ENCODE assay signal across 1 cellular context in the genomic region with DNA sequence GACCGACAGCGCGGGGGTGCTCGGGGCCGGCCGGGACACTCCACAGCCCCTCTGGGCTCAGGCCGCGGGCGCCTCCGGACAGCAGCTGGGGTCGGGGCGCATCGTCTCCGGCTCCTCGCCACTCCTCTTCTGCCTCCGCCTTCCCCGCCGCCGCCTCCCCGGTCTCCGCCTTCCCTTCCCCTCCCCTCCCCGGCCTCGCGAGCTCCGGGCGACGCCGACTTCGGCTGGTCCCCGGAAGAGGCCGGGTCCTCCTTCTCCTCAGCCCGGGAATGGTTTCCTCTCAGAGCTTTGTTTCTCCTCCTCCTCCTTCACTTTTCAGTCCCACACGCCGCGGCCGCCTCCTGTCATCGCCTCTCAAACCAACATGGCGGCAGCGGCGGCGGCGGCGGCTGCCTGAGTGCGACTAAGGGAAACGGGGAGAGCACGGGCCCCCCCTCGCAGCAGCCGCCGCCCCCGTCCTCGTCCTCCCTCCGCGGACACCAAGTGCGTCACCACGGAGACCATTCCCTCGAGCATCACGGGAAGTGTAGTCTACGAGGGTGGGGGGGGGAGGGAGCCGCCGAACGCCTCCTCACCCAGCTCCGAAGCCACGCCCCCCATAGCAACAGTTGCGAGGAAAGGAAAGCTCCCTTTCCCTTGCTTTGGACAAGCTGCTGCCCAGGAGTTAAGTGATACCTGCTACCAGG.
TF ChIP-seq lines count a peak whose summit lies in the region.

TSS of gene UBL3 (minus strand) at position 405 of the 686 bp plus-strand sequence. CDS start 1,079 bp downstream, outside the sequence.

TF ChIP-seq in HEK293, 187 proteins besides CTCF, POLR2A, EP300 and RAD21 (continued from another document and continues in another):
- TF ChIP-seq REST (tag by site-specific recombination; IDR thresholded peaks at IDR 0.05) (peak; percentile 30; the same call in 1 of the 2 replicates), SP3 (tag by site-specific recombination; IDR thresholded peaks at IDR 0.05) (peak; percentile 87), ZNF561 (tag by site-specific recombination; IDR thresholded peaks at IDR 0.05; ENCODE audit: borderline replicate concordance) (peak; percentile 64; the same call in 1 of the 2 replicates), ZNF341 (tag by site-specific recombination; IDR thresholded peaks at IDR 0.05; ENCODE audit: low read depth) (peak; percentile 91), ZNF645 (tag by site-specific recombination; IDR thresholded peaks at IDR 0.05) (no peak), ZBTB17 (tag by site-specific recombination; IDR thresholded peaks at IDR 0.05) (0 out of 2 replicates have a peak, but pooled peaks have one; percentile 24), YY1 (tag by site-specific recombination; IDR thresholded peaks at IDR 0.05) (peak; percentile 70), ZNF837 (tag by site-specific recombination; IDR thresholded peaks at IDR 0.05) (no peak), ZNF394 (tag by site-specific recombination; IDR thresholded peaks at IDR 0.05; ENCODE audit: borderline replicate concordance) (no peak), ZNF76 (tag by site-specific recombination; IDR thresholded peaks at IDR 0.05; ENCODE audit: borderline replicate concordance, low read depth) (peak; percentile 65; the same call in 1 of the 2 replicates), ZNF2 (tag by site-specific recombination; IDR thresholded peaks at IDR 0.05) (peak; percentile 55; the same call in 1 of the 2 replicates), SP2 (tag by site-specific recombination; IDR thresholded peaks at IDR 0.05) (peak; percentile 84), ZBTB21 (tag by site-specific recombination; IDR thresholded peaks at IDR 0.05) (0 out of 2 replicates have a peak, but pooled peaks have one; percentile 20), ZEB2 (tag by site-specific recombination; IDR thresholded peaks at IDR 0.05) (peak; percentile 87), SCRT2 (tag by site-specific recombination; IDR thresholded peaks at IDR 0.05) (peak; percentile 93), ZNF121 (tag by site-specific recombination; IDR thresholded peaks at IDR 0.05) (no peak), KLF8 (tag by site-specific recombination; IDR thresholded peaks at IDR 0.05) (peak; percentile 81), ZNF473 (tag by site-specific recombination; IDR thresholded peaks at IDR 0.05) (no peak), ZBTB20 (tag by site-specific recombination; IDR thresholded peaks at IDR 0.05) (peak; percentile 78), SETDB1 (IDR thresholded peaks at IDR 0.05; ENCODE audit: insufficient read length, low read length) (no peak), ZNF140 (tag by site-specific recombination; IDR thresholded peaks at IDR 0.05) (no peak), ZNF510 (tag by site-specific recombination; IDR thresholded peaks at IDR 0.05; ENCODE audit: insufficient replicate concordance) (no peak), EGR2 (tag by site-specific recombination; IDR thresholded peaks at IDR 0.05; ENCODE audit: low read depth) (peak; percentile 66), MZF1 (tag by site-specific recombination; IDR thresholded peaks at IDR 0.05; ENCODE audit: borderline replicate concordance) (no peak), ZNF707 (tag by site-specific recombination; IDR thresholded peaks at IDR 0.05) (no peak), ZNF335 (tag by site-specific recombination; conservative IDR thresholded peaks at IDR 0.05) (peak; percentile 85), ZNF701 (tag by site-specific recombination; IDR thresholded peaks at IDR 0.05) (no peak), ZNF513 (tag by site-specific recombination; IDR thresholded peaks at IDR 0.05) (0 out of 2 replicates have a peak, but pooled peaks have one; percentile 29), ZFP37 (tag by site-specific recombination; IDR thresholded peaks at IDR 0.05) (peak; percentile 57; the same call in 1 of the 2 replicates), ZNF501 (tag by site-specific recombination; IDR thresholded peaks at IDR 0.05) (peak; percentile 84), ZNF366 (tag by site-specific recombination; conservative IDR thresholded peaks at IDR 0.05) (0 out of 2 replicates have a peak, but pooled peaks have one; percentile 25), ZNF324 (tag by site-specific recombination; IDR thresholded peaks at IDR 0.05) (0 out of 2 replicates have a peak, but pooled peaks have one; percentile 37)
- TF ChIP-seq, protein P1, sequence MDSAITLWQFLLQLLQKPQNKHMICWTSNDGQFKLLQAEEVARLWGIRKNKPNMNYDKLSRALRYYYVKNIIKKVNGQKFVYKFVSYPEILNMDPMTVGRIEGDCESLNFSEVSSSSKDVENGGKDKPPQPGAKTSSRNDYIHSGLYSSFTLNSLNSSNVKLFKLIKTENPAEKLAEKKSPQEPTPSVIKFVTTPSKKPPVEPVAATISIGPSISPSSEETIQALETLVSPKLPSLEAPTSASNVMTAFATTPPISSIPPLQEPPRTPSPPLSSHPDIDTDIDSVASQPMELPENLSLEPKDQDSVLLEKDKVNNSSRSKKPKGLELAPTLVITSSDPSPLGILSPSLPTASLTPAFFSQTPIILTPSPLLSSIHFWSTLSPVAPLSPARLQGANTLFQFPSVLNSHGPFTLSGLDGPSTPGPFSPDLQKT (IDR thresholded peaks at IDR 0.05; ENCODE audit: borderline replicate concordance, low read depth, low read length) = no peak
- TF ChIP-seq, protein P2, sequence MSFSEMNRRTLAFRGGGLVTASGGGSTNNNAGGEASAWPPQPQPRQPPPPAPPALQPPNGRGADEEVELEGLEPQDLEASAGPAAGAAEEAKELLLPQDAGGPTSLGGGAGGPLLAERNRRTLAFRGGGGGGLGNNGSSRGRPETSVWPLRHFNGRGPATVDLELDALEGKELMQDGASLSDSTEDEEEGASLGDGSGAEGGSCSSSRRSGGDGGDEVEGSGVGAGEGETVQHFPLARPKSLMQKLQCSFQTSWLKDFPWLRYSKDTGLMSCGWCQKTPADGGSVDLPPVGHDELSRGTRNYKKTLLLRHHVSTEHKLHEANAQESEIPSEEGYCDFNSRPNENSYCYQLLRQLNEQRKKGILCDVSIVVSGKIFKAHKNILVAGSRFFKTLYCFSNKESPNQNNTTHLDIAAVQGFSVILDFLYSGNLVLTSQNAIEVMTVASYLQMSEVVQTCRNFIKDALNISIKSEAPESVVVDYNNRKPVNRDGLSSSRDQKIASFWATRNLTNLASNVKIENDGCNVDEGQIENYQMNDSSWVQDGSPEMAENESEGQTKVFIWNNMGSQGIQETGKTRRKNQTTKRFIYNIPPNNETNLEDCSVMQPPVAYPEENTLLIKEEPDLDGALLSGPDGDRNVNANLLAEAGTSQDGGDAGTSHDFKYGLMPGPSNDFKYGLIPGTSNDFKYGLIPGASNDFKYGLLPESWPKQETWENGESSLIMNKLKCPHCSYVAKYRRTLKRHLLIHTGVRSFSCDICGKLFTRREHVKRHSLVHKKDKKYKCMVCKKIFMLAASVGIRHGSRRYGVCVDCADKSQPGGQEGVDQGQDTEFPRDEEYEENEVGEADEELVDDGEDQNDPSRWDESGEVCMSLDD (tag by site-specific recombination; IDR thresholded peaks at IDR 0.05) = peak; percentile 91
- TF ChIP-seq, protein P3, sequence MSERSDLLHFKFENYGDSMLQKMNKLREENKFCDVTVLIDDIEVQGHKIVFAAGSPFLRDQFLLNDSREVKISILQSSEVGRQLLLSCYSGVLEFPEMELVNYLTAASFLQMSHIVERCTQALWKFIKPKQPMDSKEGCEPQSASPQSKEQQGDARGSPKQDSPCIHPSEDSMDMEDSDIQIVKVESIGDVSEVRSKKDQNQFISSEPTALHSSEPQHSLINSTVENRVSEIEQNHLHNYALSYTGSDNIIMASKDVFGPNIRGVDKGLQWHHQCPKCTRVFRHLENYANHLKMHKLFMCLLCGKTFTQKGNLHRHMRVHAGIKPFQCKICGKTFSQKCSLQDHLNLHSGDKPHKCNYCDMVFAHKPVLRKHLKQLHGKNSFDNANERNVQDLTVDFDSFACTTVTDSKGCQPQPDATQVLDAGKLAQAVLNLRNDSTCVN (tag by site-specific recombination; optimal IDR thresholded peaks at IDR 0.05) = peak; percentile 81
- TF ChIP-seq, protein P4, sequence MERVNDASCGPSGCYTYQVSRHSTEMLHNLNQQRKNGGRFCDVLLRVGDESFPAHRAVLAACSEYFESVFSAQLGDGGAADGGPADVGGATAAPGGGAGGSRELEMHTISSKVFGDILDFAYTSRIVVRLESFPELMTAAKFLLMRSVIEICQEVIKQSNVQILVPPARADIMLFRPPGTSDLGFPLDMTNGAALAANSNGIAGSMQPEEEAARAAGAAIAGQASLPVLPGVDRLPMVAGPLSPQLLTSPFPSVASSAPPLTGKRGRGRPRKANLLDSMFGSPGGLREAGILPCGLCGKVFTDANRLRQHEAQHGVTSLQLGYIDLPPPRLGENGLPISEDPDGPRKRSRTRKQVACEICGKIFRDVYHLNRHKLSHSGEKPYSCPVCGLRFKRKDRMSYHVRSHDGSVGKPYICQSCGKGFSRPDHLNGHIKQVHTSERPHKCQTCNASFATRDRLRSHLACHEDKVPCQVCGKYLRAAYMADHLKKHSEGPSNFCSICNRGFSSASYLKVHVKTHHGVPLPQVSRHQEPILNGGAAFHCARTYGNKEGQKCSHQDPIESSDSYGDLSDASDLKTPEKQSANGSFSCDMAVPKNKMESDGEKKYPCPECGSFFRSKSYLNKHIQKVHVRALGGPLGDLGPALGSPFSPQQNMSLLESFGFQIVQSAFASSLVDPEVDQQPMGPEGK (tag by site-specific recombination; IDR thresholded peaks at IDR 0.05) = peak; percentile 98
- TF ChIP-seq, protein P5, sequence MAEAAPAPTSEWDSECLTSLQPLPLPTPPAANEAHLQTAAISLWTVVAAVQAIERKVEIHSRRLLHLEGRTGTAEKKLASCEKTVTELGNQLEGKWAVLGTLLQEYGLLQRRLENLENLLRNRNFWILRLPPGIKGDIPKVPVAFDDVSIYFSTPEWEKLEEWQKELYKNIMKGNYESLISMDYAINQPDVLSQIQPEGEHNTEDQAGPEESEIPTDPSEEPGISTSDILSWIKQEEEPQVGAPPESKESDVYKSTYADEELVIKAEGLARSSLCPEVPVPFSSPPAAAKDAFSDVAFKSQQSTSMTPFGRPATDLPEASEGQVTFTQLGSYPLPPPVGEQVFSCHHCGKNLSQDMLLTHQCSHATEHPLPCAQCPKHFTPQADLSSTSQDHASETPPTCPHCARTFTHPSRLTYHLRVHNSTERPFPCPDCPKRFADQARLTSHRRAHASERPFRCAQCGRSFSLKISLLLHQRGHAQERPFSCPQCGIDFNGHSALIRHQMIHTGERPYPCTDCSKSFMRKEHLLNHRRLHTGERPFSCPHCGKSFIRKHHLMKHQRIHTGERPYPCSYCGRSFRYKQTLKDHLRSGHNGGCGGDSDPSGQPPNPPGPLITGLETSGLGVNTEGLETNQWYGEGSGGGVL (tag by site-specific recombination; IDR thresholded peaks at IDR 0.05) = peak; percentile 82
- TF ChIP-seq, protein P6, sequence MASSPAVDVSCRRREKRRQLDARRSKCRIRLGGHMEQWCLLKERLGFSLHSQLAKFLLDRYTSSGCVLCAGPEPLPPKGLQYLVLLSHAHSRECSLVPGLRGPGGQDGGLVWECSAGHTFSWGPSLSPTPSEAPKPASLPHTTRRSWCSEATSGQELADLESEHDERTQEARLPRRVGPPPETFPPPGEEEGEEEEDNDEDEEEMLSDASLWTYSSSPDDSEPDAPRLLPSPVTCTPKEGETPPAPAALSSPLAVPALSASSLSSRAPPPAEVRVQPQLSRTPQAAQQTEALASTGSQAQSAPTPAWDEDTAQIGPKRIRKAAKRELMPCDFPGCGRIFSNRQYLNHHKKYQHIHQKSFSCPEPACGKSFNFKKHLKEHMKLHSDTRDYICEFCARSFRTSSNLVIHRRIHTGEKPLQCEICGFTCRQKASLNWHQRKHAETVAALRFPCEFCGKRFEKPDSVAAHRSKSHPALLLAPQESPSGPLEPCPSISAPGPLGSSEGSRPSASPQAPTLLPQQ (tag by site-specific recombination; IDR thresholded peaks at IDR 0.05) = 0 out of 2 replicates have a peak, but pooled peaks have one; percentile 42
